1 cellular context compared by ENCODE assay signal in genomic region chr2:2007551-2008501, GRCh38.
TF ChIP-seq lines count a peak whose summit lies in the region.

No MANE protein-coding gene starts in this region.

TF ChIP-seq in GM23338, 12 proteins besides CTCF, POLR2A, EP300 and RAD21 (continued from another document):
- TF ChIP-seq REST (IDR thresholded peaks at IDR 0.05; ENCODE audit: unreplicated experiment): no peak
- TF ChIP-seq EZH2phosphoT487 (IDR thresholded peaks at IDR 0.05; ENCODE audit: unreplicated experiment): no peak
- no peak for TF ChIP-seq ZNF331 (CRISPR knock-in tag; IDR thresholded peaks at IDR 0.05; ENCODE audit: low read depth)
- TF ChIP-seq EZH2 (IDR thresholded peaks at IDR 0.05; ENCODE audit: low read depth, unreplicated experiment): no peak
- no peak for TF ChIP-seq NANOG (IDR thresholded peaks at IDR 0.05; ENCODE audit: borderline replicate concordance)
- TF ChIP-seq ZNF114 (CRISPR knock-in tag; IDR thresholded peaks at IDR 0.05): peak; percentile 94
- TF ChIP-seq ZNF462 (CRISPR knock-in tag; IDR thresholded peaks at IDR 0.05): peak; percentile 96
- no peak for TF ChIP-seq CREB1 (CRISPR knock-in tag; IDR thresholded peaks at IDR 0.05; ENCODE audit: low read depth)
